Comparison of ENCODE assay signal across 1 cellular context in the genomic region with DNA sequence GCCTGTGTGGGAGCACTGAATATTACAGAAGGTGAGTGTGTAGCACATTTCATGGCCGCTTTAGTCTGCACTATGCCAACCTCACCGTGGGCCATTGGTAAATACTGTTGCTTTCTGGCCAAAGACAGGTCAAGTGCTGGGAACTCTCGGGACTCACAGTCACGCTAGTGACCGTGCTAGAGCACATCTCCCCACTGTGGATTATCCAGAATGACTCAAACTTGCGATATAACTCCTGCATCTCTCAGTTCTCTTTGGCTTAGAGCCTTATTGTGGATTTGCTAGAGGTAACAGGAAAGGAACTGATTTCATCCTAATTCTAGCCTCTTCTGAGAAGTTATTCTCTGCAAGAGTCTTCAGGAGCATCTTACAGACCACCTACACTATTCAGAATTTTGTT.
TF ChIP-seq lines count a peak whose summit lies in the region.

No MANE protein-coding gene starts in this region.

TF ChIP-seq in GM12878, 131 proteins besides CTCF, POLR2A, EP300 and RAD21 (continued from another document):
- no peak for TF ChIP-seq MEF2A (IDR thresholded peaks at IDR 0.05; ENCODE audit: insufficient read depth, low read depth, low read length)
- TF ChIP-seq IKZF2 (IDR thresholded peaks at IDR 0.05), result peak in 1 of 2 experiments; percentile 22; a peak in 1 of 4 replicates
- no peak for TF ChIP-seq ZNF622 (IDR thresholded peaks at IDR 0.05)
- TF ChIP-seq MTA2 (IDR thresholded peaks at IDR 0.05; ENCODE audit: low read depth), result no peak
- TF ChIP-seq, protein P1, sequence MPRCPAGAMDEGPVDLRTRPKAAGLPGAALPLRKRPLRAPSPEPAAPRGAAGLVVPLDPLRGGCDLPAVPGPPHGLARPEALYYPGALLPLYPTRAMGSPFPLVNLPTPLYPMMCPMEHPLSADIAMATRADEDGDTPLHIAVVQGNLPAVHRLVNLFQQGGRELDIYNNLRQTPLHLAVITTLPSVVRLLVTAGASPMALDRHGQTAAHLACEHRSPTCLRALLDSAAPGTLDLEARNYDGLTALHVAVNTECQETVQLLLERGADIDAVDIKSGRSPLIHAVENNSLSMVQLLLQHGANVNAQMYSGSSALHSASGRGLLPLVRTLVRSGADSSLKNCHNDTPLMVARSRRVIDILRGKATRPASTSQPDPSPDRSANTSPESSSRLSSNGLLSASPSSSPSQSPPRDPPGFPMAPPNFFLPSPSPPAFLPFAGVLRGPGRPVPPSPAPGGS (IDR thresholded peaks at IDR 0.05; ENCODE audit: borderline replicate concordance, insufficient read depth, low read depth, low read length, poor library complexity, severe bottlenecking), result no peak
- TF ChIP-seq ASH2L (IDR thresholded peaks at IDR 0.05; ENCODE audit: borderline replicate concordance, low read depth), result no peak
- no peak for TF ChIP-seq SREBF2 (IDR thresholded peaks at IDR 0.05; ENCODE audit: low read length)
- TF ChIP-seq ESRRA (IDR thresholded peaks at IDR 0.05; ENCODE audit: low read length), result no peak
- TF ChIP-seq ZNF384 (IDR thresholded peaks at IDR 0.05; ENCODE audit: borderline replicate concordance, low read depth, low read length), result no peak
- TF ChIP-seq TARDBP (IDR thresholded peaks at IDR 0.05; ENCODE audit: borderline replicate concordance), result no peak
- TF ChIP-seq NR2C2 (IDR thresholded peaks at IDR 0.05; ENCODE audit: borderline replicate concordance, control insufficient read depth, insufficient read length, low read depth), result no peak
- TF ChIP-seq ATF2 (IDR thresholded peaks at IDR 0.05; ENCODE audit: low read length), result peak; percentile 37; the same call in 1 of the 2 replicates
- TF ChIP-seq ZNF217 (IDR thresholded peaks at IDR 0.05), result no peak
- no peak for TF ChIP-seq CBFB (IDR thresholded peaks at IDR 0.05; ENCODE audit: low read depth)
- no peak for TF ChIP-seq HDAC6 (IDR thresholded peaks at IDR 0.05; ENCODE audit: unreplicated experiment)
- TF ChIP-seq ZSCAN29 (IDR thresholded peaks at IDR 0.05), result no peak
- TF ChIP-seq BCL11A (IDR thresholded peaks at IDR 0.05; ENCODE audit: low read depth, low read length), result peak; percentile 18; the same call in 1 of the 2 replicates
- TF ChIP-seq JUND (IDR thresholded peaks at IDR 0.05; ENCODE audit: low read depth, low read length), result no peak
- no peak for TF ChIP-seq SMARCA5 (IDR thresholded peaks at IDR 0.05)
- no peak for TF ChIP-seq RCOR1 (conservative IDR thresholded peaks at IDR 0.05; ENCODE audit: low read depth, low read length)
- 0 out of 2 replicates have a peak, but pooled peaks have one; percentile 15 for TF ChIP-seq FOXM1 (IDR thresholded peaks at IDR 0.05; ENCODE audit: low read depth, low read length)
- TF ChIP-seq ZNF24 (IDR thresholded peaks at IDR 0.05), result no peak
- no peak for TF ChIP-seq ELK1 (IDR thresholded peaks at IDR 0.05; ENCODE audit: low read depth, low read length)
- TF ChIP-seq CEBPB (IDR thresholded peaks at IDR 0.05; ENCODE audit: borderline replicate concordance in 1 of 2, low read depth in 2 of 2, low read length in 2 of 2), result no peak
- no peak for TF ChIP-seq POLR2AphosphoS2 (IDR thresholded peaks at IDR 0.05; ENCODE audit: low read depth, low read length)
- TF ChIP-seq, protein P2, sequence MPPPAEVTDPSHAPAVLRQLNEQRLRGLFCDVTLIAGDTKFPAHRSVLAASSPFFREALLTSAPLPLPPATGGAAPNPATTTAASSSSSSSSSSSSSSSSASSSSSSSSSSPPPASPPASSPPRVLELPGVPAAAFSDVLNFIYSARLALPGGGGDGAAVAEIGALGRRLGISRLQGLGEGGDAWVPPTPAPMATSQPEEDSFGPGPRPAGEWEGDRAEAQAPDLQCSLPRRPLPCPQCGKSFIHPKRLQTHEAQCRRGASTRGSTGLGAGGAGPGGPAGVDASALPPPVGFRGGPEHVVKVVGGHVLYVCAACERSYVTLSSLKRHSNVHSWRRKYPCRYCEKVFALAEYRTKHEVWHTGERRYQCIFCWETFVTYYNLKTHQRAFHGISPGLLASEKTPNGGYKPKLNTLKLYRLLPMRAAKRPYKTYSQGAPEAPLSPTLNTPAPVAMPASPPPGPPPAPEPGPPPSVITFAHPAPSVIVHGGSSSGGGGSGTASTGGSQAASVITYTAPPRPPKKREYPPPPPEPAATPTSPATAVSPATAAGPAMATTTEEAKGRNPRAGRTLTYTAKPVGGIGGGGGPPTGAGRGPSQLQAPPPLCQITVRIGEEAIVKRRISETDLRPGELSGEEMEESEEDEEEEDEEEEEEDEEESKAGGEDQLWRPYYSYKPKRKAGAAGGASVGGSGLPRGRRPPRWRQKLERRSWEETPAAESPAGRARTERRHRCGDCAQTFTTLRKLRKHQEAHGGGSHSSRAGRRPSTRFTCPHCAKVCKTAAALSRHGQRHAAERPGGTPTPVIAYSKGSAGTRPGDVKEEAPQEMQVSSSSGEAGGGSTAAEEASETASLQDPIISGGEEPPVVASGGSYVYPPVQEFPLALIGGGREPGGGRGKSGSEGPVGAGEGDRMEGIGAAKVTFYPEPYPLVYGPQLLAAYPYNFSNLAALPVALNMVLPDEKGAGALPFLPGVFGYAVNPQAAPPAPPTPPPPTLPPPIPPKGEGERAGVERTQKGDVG (CRISPR knock-in tag; IDR thresholded peaks at IDR 0.05), result no peak
- no peak for TF ChIP-seq SKIL (IDR thresholded peaks at IDR 0.05; ENCODE audit: low read depth, poor library complexity, severe bottlenecking)
- no peak for TF ChIP-seq SMAD5 (IDR thresholded peaks at IDR 0.05; ENCODE audit: low read depth)
